8 cellular contexts compared by ENCODE assay signal in the genomic region with DNA sequence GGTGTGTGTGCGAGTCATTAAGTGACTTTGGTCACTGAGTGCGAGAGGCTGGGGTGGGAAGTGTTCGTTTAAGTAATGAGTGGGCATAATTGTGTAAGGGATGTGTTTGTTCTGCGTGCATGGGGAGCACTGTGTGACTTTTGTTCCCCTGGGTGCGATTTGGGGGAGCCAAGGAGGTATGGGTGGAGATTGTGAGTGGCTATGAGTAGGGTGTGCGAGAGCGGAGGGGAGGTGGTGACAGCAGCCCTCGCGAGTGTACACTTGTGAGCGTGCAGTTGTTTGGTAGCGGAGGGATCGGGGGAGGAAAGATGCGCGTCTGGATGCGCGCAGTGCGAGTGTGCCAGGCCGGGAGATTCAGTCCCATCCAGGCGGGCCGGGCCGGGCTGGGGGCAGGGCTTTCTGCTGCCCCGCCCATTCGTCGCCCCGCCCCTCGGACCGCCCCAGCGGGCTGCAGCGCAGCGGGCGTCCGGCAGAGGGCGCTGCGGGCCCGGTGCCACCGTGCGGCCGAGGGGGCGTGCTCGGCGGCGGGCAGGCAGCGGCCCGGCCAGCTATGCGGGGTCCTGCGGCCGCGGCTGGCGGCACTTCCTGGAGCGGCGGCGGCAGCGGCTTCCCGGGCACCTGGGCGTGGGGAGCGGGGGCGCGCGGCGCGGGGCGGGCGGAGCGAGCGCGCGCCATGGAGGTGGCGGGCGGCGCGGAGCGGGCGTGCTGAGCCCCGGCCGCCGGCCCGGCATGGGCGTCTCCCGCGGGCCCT. TPM values are rescaled to one million over a fixed set of nuclear protein-coding genes. Genes with fewer than 3 reads are reported as not detected.
DNase-seq lines count a peak whose midpoint lies in the region; ATAC-seq and TF ChIP-seq lines count a peak whose summit lies in the region.

A gene with protein sequence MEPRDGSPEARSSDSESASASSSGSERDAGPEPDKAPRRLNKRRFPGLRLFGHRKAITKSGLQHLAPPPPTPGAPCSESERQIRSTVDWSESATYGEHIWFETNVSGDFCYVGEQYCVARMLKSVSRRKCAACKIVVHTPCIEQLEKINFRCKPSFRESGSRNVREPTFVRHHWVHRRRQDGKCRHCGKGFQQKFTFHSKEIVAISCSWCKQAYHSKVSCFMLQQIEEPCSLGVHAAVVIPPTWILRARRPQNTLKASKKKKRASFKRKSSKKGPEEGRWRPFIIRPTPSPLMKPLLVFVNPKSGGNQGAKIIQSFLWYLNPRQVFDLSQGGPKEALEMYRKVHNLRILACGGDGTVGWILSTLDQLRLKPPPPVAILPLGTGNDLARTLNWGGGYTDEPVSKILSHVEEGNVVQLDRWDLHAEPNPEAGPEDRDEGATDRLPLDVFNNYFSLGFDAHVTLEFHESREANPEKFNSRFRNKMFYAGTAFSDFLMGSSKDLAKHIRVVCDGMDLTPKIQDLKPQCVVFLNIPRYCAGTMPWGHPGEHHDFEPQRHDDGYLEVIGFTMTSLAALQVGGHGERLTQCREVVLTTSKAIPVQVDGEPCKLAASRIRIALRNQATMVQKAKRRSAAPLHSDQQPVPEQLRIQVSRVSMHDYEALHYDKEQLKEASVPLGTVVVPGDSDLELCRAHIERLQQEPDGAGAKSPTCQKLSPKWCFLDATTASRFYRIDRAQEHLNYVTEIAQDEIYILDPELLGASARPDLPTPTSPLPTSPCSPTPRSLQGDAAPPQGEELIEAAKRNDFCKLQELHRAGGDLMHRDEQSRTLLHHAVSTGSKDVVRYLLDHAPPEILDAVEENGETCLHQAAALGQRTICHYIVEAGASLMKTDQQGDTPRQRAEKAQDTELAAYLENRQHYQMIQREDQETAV (plus strand): TSS at position 578 of the 751 bp plus-strand sequence. CDS start 197 bp downstream, outside the sequence.

- intact Hi-C loops in activated CD4-positive, alpha-beta T cell treated with anti-CD3 and anti-CD28 coated beads, Interleukin-2, amount 10 ng/mL, durations not matched to agents 24 days and 14 days (cut with micrococcal nuclease) = loop anchor here (1.0 to 10.0 kb wide), 3 partner anchors 14 to 502 kb away; a partner anchor contains a TSS
- intact Hi-C loops in colonic mucosa (cut with DNase I) = no loop called here

- peaks cover 73% of the 10 kb centered on the region for H3K4me1 Mint-ChIP-seq in activated CD4-positive, alpha-beta T cell treated with anti-CD3 and anti-CD28 coated beads, Interleukin-2, amount 10 ng/mL, durations not matched to agents 24 days and 14 days

- peak within 1 kb of the TSS; percentile 88 for H3K4me3 Mint-ChIP-seq in activated CD4-positive, alpha-beta T cell treated with anti-CD3 and anti-CD28 coated beads, Interleukin-2, amount 10 ng/mL, durations not matched to agents 24 days and 14 days

- DNase-seq in AG04450 (ENCODE audit: low read depth, low spot score) = no peak
- peak; percentile 44 to 90 for DNase-seq in NCI-H446 (lab: John Stamatoyannopoulos, UW)
- DNase-seq in activated CD4-positive, alpha-beta T cell treated with anti-CD3 and anti-CD28 coated beads, Interleukin-2, amount 10 ng/mL, durations not matched to agents 24 days and 14 days = peak; percentile 98
- DNase-seq in colonic mucosa = peak; percentile 81
- peak; percentile 92 for DNase-seq in left kidney (ENCODE audit: low read depth, low spot score)
- DNase-seq in stimulated activated CD4-positive, alpha-beta T cell treated with anti-CD3 and anti-CD28 coated beads, Interleukin-2, amount 100 ng/mL, for 24 hours = peak; percentile 86 to 90

- peak; percentile 54 for ATAC-seq in GM18858 (IDR thresholded peaks at IDR 0.05; ENCODE audit: unreplicated experiment)
- peak; percentile 58 for ATAC-seq in HG03066 (IDR thresholded peaks at IDR 0.05; ENCODE audit: low read depth, unreplicated experiment)

- no peak within 1 kb of the TSS for H3K27ac ChIP-seq in AG04450 (ENCODE audit: low read depth, low read length)
- peak within 1 kb of the TSS; percentile 44 for H3K27ac ChIP-seq in colonic mucosa

- H3K27me3 Mint-ChIP-seq in activated CD4-positive, alpha-beta T cell treated with anti-CD3 and anti-CD28 coated beads, Interleukin-2, amount 10 ng/mL, durations not matched to agents 24 days and 14 days = no peaks in the 10 kb centered on the region

- peaks cover 15% of the 10 kb centered on the region for H3K4me1 ChIP-seq in colonic mucosa

- TF ChIP-seq CTCF in AG04450 (IDR thresholded peaks at IDR 0.05; ENCODE audit: low read depth, low read length) (peak; percentile 49), colonic mucosa (IDR thresholded peaks at IDR 0.05) (peak; percentile 54)

- H3K27me3 ChIP-seq in AG04450 (ENCODE audit: control insufficient read depth, insufficient read depth, low read length) = no peaks in the 10 kb centered on the region
- no peaks in the 10 kb centered on the region for H3K27me3 ChIP-seq in colonic mucosa

- CTCF ChIA-PET in AG04450 (lab: Charles Lee) = interaction anchor here (0.6 to 2.3 kb wide), 5 partner anchors 8 to 32 kb away, joined by 3 to 11 read pairs (median 4); no protein-coding TSS in a partner anchor

- H3K36me3 ChIP-seq in colonic mucosa = no peaks in the 10 kb centered on the region

- POLR2A ChIA-PET in AG04450 (lab: Yijun Ruan, JAX) = interaction anchor here (1.0 kb wide), 1 partner anchor 45 kb away, joined by 3 read pairs; no protein-coding TSS in a partner anchor

- no peaks in the 10 kb centered on the region for H3K9me3 Mint-ChIP-seq in activated CD4-positive, alpha-beta T cell treated with anti-CD3 and anti-CD28 coated beads, Interleukin-2, amount 10 ng/mL, durations not matched to agents 24 days and 14 days

- H3K9me3 ChIP-seq in AG04450 (ENCODE audit: control insufficient read depth, insufficient read depth, low read length) = no peaks in the 10 kb centered on the region; the same call in 1 of the 2 replicates
- no peaks in the 10 kb centered on the region for H3K9me3 ChIP-seq in colonic mucosa

- peaks cover 4% of the 10 kb centered on the region for H3K36me3 Mint-ChIP-seq in activated CD4-positive, alpha-beta T cell treated with anti-CD3 and anti-CD28 coated beads, Interleukin-2, amount 10 ng/mL, durations not matched to agents 24 days and 14 days (ENCODE audit: low read depth)

- H3K9ac ChIP-seq in colonic mucosa (ENCODE audit: low read depth in 2 of 2, low read length in 2 of 2) = peak within 1 kb of the TSS; percentile 91 to 93

- H3K27ac Mint-ChIP-seq in activated CD4-positive, alpha-beta T cell treated with anti-CD3 and anti-CD28 coated beads, Interleukin-2, amount 10 ng/mL, durations not matched to agents 24 days and 14 days = peak within 1 kb of the TSS; percentile 91

- H3K4me3 ChIP-seq in AG04450 (ENCODE audit: low read depth, low read length) (peak within 1 kb of the TSS; percentile 90), colonic mucosa (peak within 1 kb of the TSS; percentile 95)

RNA-seq across cellular contexts. Expression of the gene that starts here (rescaled TPM):
- 15.8 and 23.2 TPM in 2 replicates for polyA plus RNA-seq in AG04450 (2011; rRNA removed)
- polyA minus RNA-seq in AG04450 (2011; rRNA and poly(A)+ RNA removed) = 28.1 and 32.6 TPM in 2 replicates
- total RNA-seq in activated CD4-positive, alpha-beta T cell treated with anti-CD3 and anti-CD28 coated beads, Interleukin-2, amount 10 ng/mL, durations not matched to agents 24 days and 14 days = 87.4 and 94.7 TPM in 2 replicates
- total RNA-seq in colonic mucosa = 10 to 100 TPM; 42.7 to 83.8 TPM
